8 cellular contexts compared by ENCODE assay signal in the genomic region with DNA sequence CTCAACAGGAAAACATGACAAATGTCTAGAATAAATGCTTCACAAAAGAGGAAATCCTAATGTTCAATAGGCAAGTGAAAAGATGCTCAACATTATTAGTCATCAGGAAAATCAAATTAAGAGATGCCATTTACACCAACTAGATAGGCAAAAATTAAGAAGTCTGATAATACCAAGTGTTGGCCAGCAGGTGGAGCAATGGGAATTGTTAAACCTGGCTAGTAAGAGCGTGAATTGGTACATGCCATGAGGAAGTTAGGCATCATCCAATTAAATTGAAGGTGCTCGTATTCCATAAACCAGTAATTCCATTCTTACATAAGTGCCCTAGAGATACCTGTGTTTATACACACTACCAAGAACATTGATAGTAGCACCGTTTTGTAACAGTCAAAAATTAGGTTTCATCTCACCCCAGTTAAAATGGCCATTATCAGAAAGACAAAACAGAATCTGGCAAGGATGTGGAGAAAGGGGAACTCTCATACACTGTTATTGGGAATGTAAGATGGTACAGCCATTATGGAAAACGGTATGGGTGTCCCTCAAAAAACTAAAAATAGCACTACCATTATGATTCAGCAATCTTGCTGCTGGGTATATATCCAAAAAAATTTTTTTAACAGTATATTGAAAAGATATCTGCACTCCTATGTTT. TPM values are rescaled to one million over a fixed set of nuclear protein-coding genes. Genes with fewer than 3 reads are reported as not detected.
DNase-seq lines count a peak whose midpoint lies in the region; ATAC-seq and TF ChIP-seq lines count a peak whose summit lies in the region.

No MANE protein-coding gene starts in this region.

- H3K4me3 Mint-ChIP-seq in activated CD4-positive, alpha-beta T cell treated with anti-CD3 and anti-CD28 coated beads, Interleukin-2, amount 10 ng/mL, durations not matched to agents 24 days and 14 days = no peak overlapping the region
- H3K4me3 Mint-ChIP-seq in natural killer cell treated with Interleukin-12 subunit alpha and Interleukin-12 subunit beta and Interleukin-15 and Interleukin-18, amount 100 ng/mL, for 72 hours = peak overlapping the region; percentile 15

- intact Hi-C loops in activated CD4-positive, alpha-beta T cell treated with anti-CD3 and anti-CD28 coated beads, Interleukin-2, amount 10 ng/mL, durations not matched to agents 24 days and 14 days (cut with micrococcal nuclease) = loop anchor here (1.0 kb wide), 2 partner anchors 15 to 38 kb away; no protein-coding TSS in a partner anchor

- no peak overlapping the region for H3K4me3 ChIP-seq in epithelial cell of esophagus (ENCODE audit: low read length)

- ATAC-seq in GM18517 (IDR thresholded peaks at IDR 0.05; ENCODE audit: unreplicated experiment) = peak; percentile 86
- ATAC-seq in HG03342 (IDR thresholded peaks at IDR 0.05; ENCODE audit: unreplicated experiment) = peak; percentile 80
- peak in 1 of 2 donors; percentile 68 for ATAC-seq in natural killer cell treated with Interleukin-12 subunit alpha and Interleukin-12 subunit beta and Interleukin-15 and Interleukin-18, amount 100 ng/mL, for 72 hours

- no peak overlapping the region for H3K27ac Mint-ChIP-seq in activated CD4-positive, alpha-beta T cell treated with anti-CD3 and anti-CD28 coated beads, Interleukin-2, amount 10 ng/mL, durations not matched to agents 24 days and 14 days
- no peak overlapping the region for H3K27ac Mint-ChIP-seq in natural killer cell treated with Interleukin-12 subunit alpha and Interleukin-12 subunit beta and Interleukin-15 and Interleukin-18, amount 100 ng/mL, for 72 hours

- H3K4me1 Mint-ChIP-seq in activated CD4-positive, alpha-beta T cell treated with anti-CD3 and anti-CD28 coated beads, Interleukin-2, amount 10 ng/mL, durations not matched to agents 24 days and 14 days = no peaks in the 10 kb centered on the region
- H3K4me1 Mint-ChIP-seq in natural killer cell treated with Interleukin-12 subunit alpha and Interleukin-12 subunit beta and Interleukin-15 and Interleukin-18, amount 100 ng/mL, for 72 hours (ENCODE audit: low read depth in 2 of 2) = peaks cover 7 to 12% of the 10 kb centered on the region in 2 donors

- H3K27me3 Mint-ChIP-seq in activated CD4-positive, alpha-beta T cell treated with anti-CD3 and anti-CD28 coated beads, Interleukin-2, amount 10 ng/mL, durations not matched to agents 24 days and 14 days = peaks cover 13% of the 10 kb centered on the region
- peaks cover 0 to 6% of the 10 kb centered on the region in 2 donors for H3K27me3 Mint-ChIP-seq in natural killer cell treated with Interleukin-12 subunit alpha and Interleukin-12 subunit beta and Interleukin-15 and Interleukin-18, amount 100 ng/mL, for 72 hours

- H3K9me3 Mint-ChIP-seq in activated CD4-positive, alpha-beta T cell treated with anti-CD3 and anti-CD28 coated beads, Interleukin-2, amount 10 ng/mL, durations not matched to agents 24 days and 14 days = no peaks in the 10 kb centered on the region
- no peaks in the 10 kb centered on the region for H3K9me3 Mint-ChIP-seq in natural killer cell treated with Interleukin-12 subunit alpha and Interleukin-12 subunit beta and Interleukin-15 and Interleukin-18, amount 100 ng/mL, for 72 hours

- no peaks in the 10 kb centered on the region for H3K36me3 Mint-ChIP-seq in activated CD4-positive, alpha-beta T cell treated with anti-CD3 and anti-CD28 coated beads, Interleukin-2, amount 10 ng/mL, durations not matched to agents 24 days and 14 days (ENCODE audit: low read depth)
- H3K36me3 Mint-ChIP-seq in natural killer cell treated with Interleukin-12 subunit alpha and Interleukin-12 subunit beta and Interleukin-15 and Interleukin-18, amount 100 ng/mL, for 72 hours = no peaks in the 10 kb centered on the region

- TF ChIP-seq CTCF in epithelial cell of esophagus (IDR thresholded peaks at IDR 0.05; ENCODE audit: insufficient read depth, low read depth, low read length, missing control alignments) = peak; percentile 56

- DNase-seq in AML-193 (lab: John Stamatoyannopoulos, UW) (peak; percentile 41 to 62), NCI-H446 treated with DMSO at 0.1 percent for 48 hours (lab: John Stamatoyannopoulos, UW) (peak; percentile 6), epithelial cell of esophagus (ENCODE audit: low read depth) (peak; percentile 86), ecto neural progenitor cell (ENCODE audit: low spot score) (no peak)
- DNase-seq in activated CD4-positive, alpha-beta T cell treated with anti-CD3 and anti-CD28 coated beads, Interleukin-2, amount 10 ng/mL, durations not matched to agents 24 days and 14 days = peak; percentile 79
- peak; percentile 69 for DNase-seq in natural killer cell treated with Interleukin-12 subunit alpha and Interleukin-12 subunit beta and Interleukin-15 and Interleukin-18, amount 100 ng/mL, for 72 hours (ENCODE audit: low spot score)

RNA-seq across cellular contexts. Expression of gene ZCCHC18, which starts 14.0 kb away (rescaled TPM):
- 0.35 and 0.69 TPM in 2 replicates for total RNA-seq in activated CD4-positive, alpha-beta T cell treated with anti-CD3 and anti-CD28 coated beads, Interleukin-2, amount 10 ng/mL, durations not matched to agents 24 days and 14 days
- total RNA-seq in natural killer cell treated with Interleukin-12 subunit alpha and Interleukin-12 subunit beta and Interleukin-15 and Interleukin-18, amount 100 ng/mL, for 72 hours = 1 to 10 TPM; 3.1 to 4.8 TPM

RNA-seq across cellular contexts. Expression of gene TMSB15C, which starts 22.2 kb away (rescaled TPM):
- 3.1 and 3.6 TPM in 2 replicates for total RNA-seq in activated CD4-positive, alpha-beta T cell treated with anti-CD3 and anti-CD28 coated beads, Interleukin-2, amount 10 ng/mL, durations not matched to agents 24 days and 14 days
- 1 to 10 TPM; 2.0 to 5.0 TPM for total RNA-seq in natural killer cell treated with Interleukin-12 subunit alpha and Interleukin-12 subunit beta and Interleukin-15 and Interleukin-18, amount 100 ng/mL, for 72 hours

RNA-seq across cellular contexts. Expression of gene H2BW2, which starts 58.5 kb away (rescaled TPM):
- total RNA-seq in activated CD4-positive, alpha-beta T cell treated with anti-CD3 and anti-CD28 coated beads, Interleukin-2, amount 10 ng/mL, durations not matched to agents 24 days and 14 days = not detected in 2 replicates
- not detected for total RNA-seq in natural killer cell treated with Interleukin-12 subunit alpha and Interleukin-12 subunit beta and Interleukin-15 and Interleukin-18, amount 100 ng/mL, for 72 hours

RNA-seq across cellular contexts. Expression of gene SLC25A53, which starts 58.5 kb away (rescaled TPM):
- 4.2 and 4.3 TPM in 2 replicates for total RNA-seq in activated CD4-positive, alpha-beta T cell treated with anti-CD3 and anti-CD28 coated beads, Interleukin-2, amount 10 ng/mL, durations not matched to agents 24 days and 14 days
- total RNA-seq in natural killer cell treated with Interleukin-12 subunit alpha and Interleukin-12 subunit beta and Interleukin-15 and Interleukin-18, amount 100 ng/mL, for 72 hours = 10 to 100 TPM; 10.3 to 10.8 TPM
